ENCODE assay signal across 8 cellular contexts in genomic region chr3:196638922-196639516, GRCh38. TPM values are rescaled to one million over a fixed set of nuclear protein-coding genes. Genes with fewer than 3 reads are reported as not detected.
DNase-seq lines count a peak whose midpoint lies in the region; ATAC-seq and TF ChIP-seq lines count a peak whose summit lies in the region.

No MANE protein-coding gene starts in this region.

- TF ChIP-seq RAD21 in SK-N-SH (IDR thresholded peaks at IDR 0.05; ENCODE audit: low read length): no peak

- no peaks in the 10 kb centered on the region for H4K20me1 ChIP-seq in SK-N-SH (ENCODE audit: insufficient read depth)

- DNase-seq in AG08395 (ENCODE audit: low spot score): peak; percentile 6
- no peak for DNase-seq in SK-N-SH
- DNase-seq in foreskin fibroblast: peak in 1 of 2 donors; percentile 39
- DNase-seq in sigmoid colon: no peak
- DNase-seq in HK-2 (ENCODE audit: unreplicated experiment): no peak

- no peak for TF ChIP-seq POLR2A in sigmoid colon (IDR thresholded peaks at IDR 0.05)

- 0 out of 2 replicates have a peak overlapping the region, but pooled peaks have one; percentile 63 for H2AFZ ChIP-seq in SK-N-SH (ENCODE audit: low read depth)

- H3K4me3 ChIP-seq in SK-N-SH (ENCODE audit: low read depth in 2 of 2, low read length in 1 of 2) (peak overlapping the region in 1 of 2 experiments; percentile 38; a peak in 1 of 4 replicates), foreskin fibroblast (ENCODE audit: low read depth in 1 of 2, low read length in 2 of 2) (peak overlapping the region; percentile 48 to 50), sigmoid colon (peak overlapping the region; percentile 17 to 63 (median 52))

- H3K9me3 ChIP-seq in SK-N-SH: no peaks in the 10 kb centered on the region
- no peaks in the 10 kb centered on the region for H3K9me3 ChIP-seq in sigmoid colon

- no peaks in the 10 kb centered on the region for H3K36me3 ChIP-seq in SK-N-SH (replicated peaks in 1 of 2; ENCODE audit: control insufficient read depth in 1 of 2, insufficient read depth in 2 of 2, low read length in 1 of 2)
- H3K36me3 ChIP-seq in sigmoid colon: no peaks in the 10 kb centered on the region

- no peaks in the 10 kb centered on the region; a peak in 1 of 4 replicates for H3K4me1 ChIP-seq in SK-N-SH (ENCODE audit: control insufficient read depth in 1 of 2, insufficient read depth in 2 of 2, low read depth in 1 of 2, low read length in 1 of 2)
- H3K4me1 ChIP-seq in sigmoid colon: peaks cover 0 to 13% (median 11%) of the 10 kb centered on the region in 4 donors

- 83% methylated on average over 17 of the region's 19 CpGs for WGBS in SK-N-SH (ENCODE audit: low lambda C conversion rate)
- WGBS in sigmoid colon, 2 donors: 18 to 30% methylated on average over 19 of the region's 19 CpGs

- H3K9me2 ChIP-seq in SK-N-SH: no peaks in the 10 kb centered on the region

- TF ChIP-seq CTCF in SK-N-SH (IDR thresholded peaks at IDR 0.05) (no peak), foreskin fibroblast (IDR thresholded peaks at IDR 0.05; ENCODE audit: low read depth, low read length) (no peak), sigmoid colon (IDR thresholded peaks at IDR 0.05) (no peak)

- peak; percentile 5 for ATAC-seq in GM21367 (IDR thresholded peaks at IDR 0.05; ENCODE audit: unreplicated experiment)
- ATAC-seq in GM21529 (IDR thresholded peaks at IDR 0.05; ENCODE audit: unreplicated experiment): no peak
- no peak for ATAC-seq in GM21360 (IDR thresholded peaks at IDR 0.05; ENCODE audit: unreplicated experiment)

- CTCF ChIA-PET in SK-N-SH (lab: Yijun Ruan, JAX): no interaction called here

- intact Hi-C loops in sigmoid colon (cut with DNase I): no loop called here

- no peaks in the 10 kb centered on the region for H3F3A ChIP-seq in SK-N-SH (replicated peaks; ENCODE audit: insufficient read depth)

- POLR2A ChIA-PET in SK-N-SH (lab: Yijun Ruan, JAX): no interaction called here

- H3K4me2 ChIP-seq in SK-N-SH: peak overlapping the region; percentile 52; the same call in 1 of the 2 replicates

- H3K27me3 ChIP-seq in SK-N-SH (ENCODE audit: insufficient read depth): peaks cover 26% of the 10 kb centered on the region
- peaks cover 2 to 9% (median 4%) of the 10 kb centered on the region in 3 donors for H3K27me3 ChIP-seq in sigmoid colon

- no peak overlapping the region for H3K9ac ChIP-seq in SK-N-SH

- H3K79me2 ChIP-seq in SK-N-SH (ENCODE audit: insufficient read depth): no peaks in the 10 kb centered on the region

- H3K27ac ChIP-seq in SK-N-SH (ENCODE audit: low read depth in 2 of 2, low read length in 1 of 2) (no peak overlapping the region), sigmoid colon (peak overlapping the region; percentile 63 to 85 (median 71))

- no peak for TF ChIP-seq EP300 in SK-N-SH (IDR thresholded peaks at IDR 0.05; ENCODE audit: borderline replicate concordance in 1 of 2, low read depth in 1 of 2, low read length in 1 of 2)
- TF ChIP-seq EP300 in sigmoid colon (IDR thresholded peaks at IDR 0.05): no peak

TF ChIP-seq in SK-N-SH, 30 proteins besides CTCF, POLR2A, EP300 and RAD21:
- TF ChIP-seq FOXM1 (IDR thresholded peaks at IDR 0.05; ENCODE audit: low read depth) (no peak), IRF3 (IDR thresholded peaks at IDR 0.05; ENCODE audit: low read depth, low read length) (no peak), FOXJ3 (CRISPR knock-in tag; IDR thresholded peaks at IDR 0.05) (no peak), JUND (IDR thresholded peaks at IDR 0.05) (no peak), USF1 (IDR thresholded peaks at IDR 0.05; ENCODE audit: borderline replicate concordance, low read depth) (no peak), PBX3 (IDR thresholded peaks at IDR 0.05) (no peak), YY1 (IDR thresholded peaks at IDR 0.05; ENCODE audit: low read depth) (no peak), NFIC (IDR thresholded peaks at IDR 0.05; ENCODE audit: borderline replicate concordance) (no peak), MAX (IDR thresholded peaks at IDR 0.05; ENCODE audit: low read depth) (no peak), SIN3A (IDR thresholded peaks at IDR 0.05; ENCODE audit: borderline replicate concordance, low read depth, low read length) (no peak), GATA2 (CRISPR knock-in tag; IDR thresholded peaks at IDR 0.05) (no peak), RFX5 (IDR thresholded peaks at IDR 0.05; ENCODE audit: low read length) (no peak), REST (IDR thresholded peaks at IDR 0.05; ENCODE audit: low read depth, low read length) (no peak), RXRA (IDR thresholded peaks at IDR 0.05; ENCODE audit: borderline replicate concordance, low read depth) (no peak), POLR2AphosphoS5 (IDR thresholded peaks at IDR 0.05; ENCODE audit: low read depth, low read length) (no peak), NRF1 (IDR thresholded peaks at IDR 0.05; ENCODE audit: low read depth, low read length) (no peak), MXI1 (IDR thresholded peaks at IDR 0.05; ENCODE audit: low read depth, low read length) (no peak), USF2 (IDR thresholded peaks at IDR 0.05; ENCODE audit: borderline replicate concordance, low read depth, low read length) (no peak), SMC3 (IDR thresholded peaks at IDR 0.05; ENCODE audit: low read depth, low read length) (no peak)
TF ChIP-seq in SK-N-SH: peak in this region for 0.

RNA-seq across cellular contexts. Expression of gene NRROS, which starts 0.5 kb away (rescaled TPM):
- 0.19 and 0.25 TPM in 2 replicates for polyA plus RNA-seq in SK-N-SH (2012; rRNA removed)
- 0.06 and 0.22 TPM in 2 replicates for polyA plus RNA-seq in SK-N-SH (2012; cell fraction: cytosol; rRNA removed)
- 0.13 and 0.14 TPM in 2 replicates for polyA plus RNA-seq in SK-N-SH (2012; cell fraction: nucleus; rRNA removed)
- 1 to 10 TPM; 4.4 to 7.5 (median 5.9) TPM for total RNA-seq in sigmoid colon
- polyA plus RNA-seq in sigmoid colon: 1 to 10 TPM in 2 of 3 donors, under 1 TPM in 1; 0.60 to 6.5 (median 3.7) TPM

Comparison
In these comparisons a context has a peak if more than half of its experiments do, and no peak if none do; other contexts are left out.
1. H3K27ac ChIP-seq: peak in sigmoid colon (4 of 4); none in SK-N-SH (0 of 2).